Comparison of ENCODE assay signal across 21 cellular contexts in the genomic region with DNA sequence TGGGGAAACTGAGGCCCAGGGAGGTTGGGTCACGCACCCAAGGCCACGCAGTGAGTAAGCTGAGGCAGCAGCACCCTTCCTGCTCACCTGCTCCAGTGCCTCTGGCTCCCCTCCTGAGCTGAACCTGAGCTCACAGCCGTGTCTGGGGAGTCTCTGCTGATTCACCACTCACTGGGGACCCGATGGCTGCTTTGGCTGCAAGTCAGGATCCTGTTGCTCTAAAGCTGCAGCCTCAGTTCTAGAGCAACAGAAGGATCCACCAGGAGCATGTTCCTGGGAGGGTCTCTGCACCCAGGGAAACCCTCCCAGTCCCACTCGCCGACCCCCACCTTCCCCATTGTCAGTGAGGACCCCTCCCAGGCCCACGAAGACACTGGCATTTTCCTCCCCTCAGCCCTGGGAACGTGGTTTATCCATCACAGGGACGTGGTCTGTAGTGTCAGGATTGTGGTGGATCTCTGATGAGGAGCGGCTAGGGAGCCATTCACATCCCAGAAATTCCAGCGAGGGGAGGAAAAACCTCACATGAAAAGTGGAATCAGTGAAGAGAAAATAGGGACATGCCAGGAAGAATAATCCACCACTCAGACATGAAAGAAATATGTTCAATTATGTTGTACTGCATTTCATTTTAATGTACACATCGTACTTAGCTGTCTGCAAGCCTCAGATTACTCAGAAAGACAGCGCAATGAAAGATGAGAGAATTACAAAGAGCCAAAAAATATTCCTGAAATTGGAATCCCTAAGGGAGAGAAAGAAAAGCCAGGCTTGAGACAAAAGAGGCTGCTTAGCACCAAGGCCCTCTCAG.
DNase-seq lines count a peak whose midpoint lies in the region; ATAC-seq and TF ChIP-seq lines count a peak whose summit lies in the region.
"Had no signal": no experiment of that assay in that cellular context is flagged by ENCODE, and none has a peak within 500 bp of the region (broad histone marks: within the 10 kb centered on the region; RNA-seq: fewer than 3 reads in every experiment).

No MANE protein-coding gene starts in this region.

- H3K9me3 ChIP-seq in A673 (ENCODE audit: low read depth, low read length, poor library complexity, severe bottlenecking) (no peaks in the 10 kb centered on the region), RWPE2 (ENCODE audit: severe bottlenecking) (no peaks in the 10 kb centered on the region)
- H3K9me3 ChIP-seq: BE2C, SJSA1 had no signal

- H3K4me3 Mint-ChIP-seq in osteocyte (ENCODE audit: unreplicated experiment) (no peak overlapping the region), endothelial cell (ENCODE audit: unreplicated experiment) (no peak overlapping the region)

- POLR2A ChIA-PET in A673 (lab: Charles Lee; ENCODE audit: low non-redundant PET): interaction anchor here (0.6 kb wide), 1 partner anchor 88 kb away, joined by 4 read pairs; no protein-coding TSS in a partner anchor

- H3K27ac Mint-ChIP-seq in osteocyte (ENCODE audit: unreplicated experiment): no peak overlapping the region
- no peak overlapping the region for H3K27ac Mint-ChIP-seq in endothelial cell (ENCODE audit: unreplicated experiment)

- ATAC-seq in RWPE2 (ENCODE audit: low read depth): no peak
- ATAC-seq in HG03097 (IDR thresholded peaks at IDR 0.05; ENCODE audit: low FRiP score, unreplicated experiment): no peak
- no peak for ATAC-seq in GM18511 (IDR thresholded peaks at IDR 0.05; ENCODE audit: unreplicated experiment)
- ATAC-seq: Right ventricle myocardium inferior had no signal

- DNase-seq in A673 (ENCODE audit: low spot score) (no peak), RWPE2 (ENCODE audit: low spot score) (peak; percentile 21), ecto neural progenitor cell (ENCODE audit: low spot score) (peak; percentile 32), osteocyte (ENCODE audit: extremely low spot score, unreplicated experiment) (peak; percentile 76), endothelial cell (ENCODE audit: low spot score) (no peak)
- DNase-seq: BE2C, DMS53, GDM1, NCI-H1092 treated with DMSO at 0.1 percent for 48 hours, NCI-H146, NCI-H2081, NCI-H2171, NCI-H524 treated with DMSO at 0.1 percent for 48 hours, NCI-H82 had no signal

- intact Hi-C loops in A673 (cut with micrococcal nuclease; ENCODE audit: unreplicated experiment): no loop called here

- H3K27ac ChIP-seq in A673 (ENCODE audit: low read depth, low read length, poor library complexity, severe bottlenecking) (peak overlapping the region; percentile 54), RWPE2 (ENCODE audit: poor library complexity, severe bottlenecking) (no peak overlapping the region)
- H3K27ac ChIP-seq: HL-60, KMS-11, Peyer's patch, SJSA1 had no signal

- H3K36me3 ChIP-seq in A673 (ENCODE audit: insufficient read depth, low read length, poor library complexity, severe bottlenecking): no peaks in the 10 kb centered on the region
- H3K36me3 ChIP-seq in RWPE2 (ENCODE audit: low read depth): no peaks in the 10 kb centered on the region
- H3K36me3 ChIP-seq: BE2C, Peyer's patch, SJSA1 had no signal

- H3K36me3 Mint-ChIP-seq in osteocyte (ENCODE audit: unreplicated experiment) (no peaks in the 10 kb centered on the region), endothelial cell (ENCODE audit: low read depth, unreplicated experiment) (no peaks in the 10 kb centered on the region)

- CTCF ChIA-PET in A673 (lab: Charles Lee): interaction anchor here (0.5 to 0.7 kb wide), 2 partner anchors 43 to 81 kb away, joined by 3 to 10 read pairs; no protein-coding TSS in a partner anchor

- H3K9me3 Mint-ChIP-seq in osteocyte (ENCODE audit: unreplicated experiment): no peaks in the 10 kb centered on the region
- H3K9me3 Mint-ChIP-seq in endothelial cell (ENCODE audit: unreplicated experiment): no peaks in the 10 kb centered on the region

- H3K4me1 ChIP-seq in A673 (ENCODE audit: insufficient read depth, low read length, poor library complexity, severe bottlenecking): peaks cover 65% of the 10 kb centered on the region
- H3K4me1 ChIP-seq in RWPE2 (ENCODE audit: insufficient read depth, poor library complexity, severe bottlenecking): no peaks in the 10 kb centered on the region
- H3K4me1 ChIP-seq: BE2C, Peyer's patch, SJSA1 had no signal

- H3K4me1 Mint-ChIP-seq in osteocyte (ENCODE audit: unreplicated experiment): no peaks in the 10 kb centered on the region
- no peaks in the 10 kb centered on the region for H3K4me1 Mint-ChIP-seq in endothelial cell (ENCODE audit: unreplicated experiment)

- H3K27me3 ChIP-seq in A673 (replicated peaks; ENCODE audit: insufficient read depth, low read depth, low read length, poor library complexity) (no peaks in the 10 kb centered on the region), RWPE2 (ENCODE audit: insufficient read depth, poor library complexity, severe bottlenecking) (peaks cover 18% of the 10 kb centered on the region)
- H3K27me3 ChIP-seq: BE2C, Peyer's patch had no signal

- TF ChIP-seq CTCF in A673 (conservative IDR thresholded peaks at IDR 0.05; ENCODE audit: low read depth, low read length): no peak
- TF ChIP-seq CTCF in RWPE2 (IDR thresholded peaks at IDR 0.05; ENCODE audit: poor library complexity, severe bottlenecking): no peak
- TF ChIP-seq CTCF in osteocyte (IDR thresholded peaks at IDR 0.05): no peak
- no peak for TF ChIP-seq CTCF in endothelial cell (IDR thresholded peaks at IDR 0.05; ENCODE audit: unreplicated experiment)

- H3K4me3 ChIP-seq in A673 (ENCODE audit: low read depth, low read length, poor library complexity, severe bottlenecking): no peak overlapping the region
- no peak overlapping the region for H3K4me3 ChIP-seq in RWPE2 (ENCODE audit: severe bottlenecking)
- H3K4me3 ChIP-seq: Peyer's patch, SJSA1 had no signal

- peaks cover 3% of the 10 kb centered on the region for H3K27me3 Mint-ChIP-seq in osteocyte (ENCODE audit: unreplicated experiment)
- no peaks in the 10 kb centered on the region for H3K27me3 Mint-ChIP-seq in endothelial cell (ENCODE audit: unreplicated experiment)

- BruUV-seq in A673 (replicated peaks; lab: Mats Ljungman, UMichigan): no TSS peak

Comparison
In these comparisons a context has a peak if more than half of its experiments do, and no peak if none do; other contexts are left out.
1. DNase-seq: peak in RWPE2 (single experiment), ecto neural progenitor cell (single experiment) and osteocyte (single experiment); none in A673 (single experiment) and endothelial cell (single experiment).